In genomic region chr3:20039765-20040475, GRCh38 we compare ENCODE assay signal across 8 cellular contexts. TPM values are rescaled to one million over a fixed set of nuclear protein-coding genes. Genes with fewer than 3 reads are reported as not detected.
DNase-seq lines count a peak whose midpoint lies in the region; ATAC-seq and TF ChIP-seq lines count a peak whose summit lies in the region.

Gene KAT2B, plus strand, starts transcription at chr3:20040446. Its CDS starts 32 bp downstream, at chr3:20040478.

- DNase-seq in GM12864 (ENCODE audit: low read depth) (no peak), H7 (peak; percentile 90), MG63 (peak; percentile 65), T-helper 2 cell (peak; percentile 69 to 89 (median 79)), right cardiac atrium (peak; percentile 79 to 93 (median 91)), renal cortical epithelial cell (ENCODE audit: low read depth) (no peak), GOT3 (lab: John Stamatoyannopoulos, UW) (no peak)

- ATAC-seq in right cardiac atrium: peak; percentile 83

- H3K36me3 ChIP-seq in H7 (replicated peaks; ENCODE audit: control insufficient read depth, insufficient read depth, low read length) (no peaks in the 10 kb centered on the region), MG63 (no peaks in the 10 kb centered on the region)

- peaks cover 7% of the 10 kb centered on the region for H3K4me1 ChIP-seq in right cardiac atrium (ENCODE audit: control insufficient read depth, insufficient read depth, low read length)

- peak within 1 kb of the TSS; percentile 75 for H3K4me3 ChIP-seq in GM12864 (ENCODE audit: low read depth, low read length)
- peak within 1 kb of the TSS; percentile 70 for H3K4me3 ChIP-seq in H7 (ENCODE audit: insufficient read depth, low read depth, low read length)
- peak within 1 kb of the TSS; percentile 60 for H3K4me3 ChIP-seq in MG63
- peak within 1 kb of the TSS; percentile 96 for H3K4me3 ChIP-seq in right cardiac atrium (ENCODE audit: low read length)

- peak; percentile 69 for TF ChIP-seq CTCF in GM12864 (IDR thresholded peaks at IDR 0.05; ENCODE audit: low read depth, low read length, missing control alignments)

- H3K27me3 ChIP-seq in H7 (ENCODE audit: control insufficient read depth, insufficient read depth, low read length) (peaks cover 4% of the 10 kb centered on the region; the same call in 1 of the 2 replicates), MG63 (no peaks in the 10 kb centered on the region), right cardiac atrium (ENCODE audit: control insufficient read depth, insufficient read depth) (no peaks in the 10 kb centered on the region)

- intact Hi-C loops in right cardiac atrium (cut with DNase I): loop anchor here (5.0 to 10.0 kb wide), 4 partner anchors 85 to 147 kb away; partner anchors contain the start of genes SGO1 (in 2 of the 4) and RAB5A (in 1 of the 4)

- peak within 1 kb of the TSS; percentile 93 for H3K27ac ChIP-seq in angular gyrus (ENCODE audit: low read depth, low read length)
- peak within 1 kb of the TSS; percentile 95 for H3K27ac ChIP-seq in right cardiac atrium (ENCODE audit: low read length)

- WGBS in right cardiac atrium: under 1% methylated on average over 50 of the region's 66 CpGs

- H3K9me3 ChIP-seq in MG63 (no peaks in the 10 kb centered on the region), right cardiac atrium (ENCODE audit: control insufficient read depth, low read length) (no peaks in the 10 kb centered on the region)

RNA-seq across cellular contexts. Expression of gene KAT2B, which starts in this region (rescaled TPM):
- 0.31 and 0.78 TPM in 2 replicates for total RNA-seq in H7 (2014; rRNA removed; shearing (Covaris generic))
- 5.6 and 10.8 TPM in 2 replicates for total RNA-seq in MG63 (2014; rRNA removed; shearing (Covaris generic); ENCODE audit: low replicate concordance)
- total RNA-seq in right cardiac atrium (10 to 100 TPM; 58.2 to 71.5 (median 71.1) TPM), renal cortical epithelial cell (6.6 and 13.6 TPM in 2 replicates)
- polyA plus RNA-seq in right cardiac atrium: 20.9 TPM

Comparison
In these comparisons a context has a peak if more than half of its experiments do, and no peak if none do; other contexts are left out.
1. Peak in DNase-seq and H3K4me3 ChIP-seq in H7; RNA of the gene not detected or under 1 TPM.
2. DNase-seq: peak in MG63 (single experiment), T-helper 2 cell (5 of 5) and right cardiac atrium (3 of 3); none in GM12864 (single experiment), renal cortical epithelial cell (single experiment) and GOT3 (single experiment).
3. Peak in every context shown above with its lines, with median percentiles within 50 percentile points of each other: H3K4me3 ChIP-seq.